15 cellular contexts compared by ENCODE assay signal in the genomic region with DNA sequence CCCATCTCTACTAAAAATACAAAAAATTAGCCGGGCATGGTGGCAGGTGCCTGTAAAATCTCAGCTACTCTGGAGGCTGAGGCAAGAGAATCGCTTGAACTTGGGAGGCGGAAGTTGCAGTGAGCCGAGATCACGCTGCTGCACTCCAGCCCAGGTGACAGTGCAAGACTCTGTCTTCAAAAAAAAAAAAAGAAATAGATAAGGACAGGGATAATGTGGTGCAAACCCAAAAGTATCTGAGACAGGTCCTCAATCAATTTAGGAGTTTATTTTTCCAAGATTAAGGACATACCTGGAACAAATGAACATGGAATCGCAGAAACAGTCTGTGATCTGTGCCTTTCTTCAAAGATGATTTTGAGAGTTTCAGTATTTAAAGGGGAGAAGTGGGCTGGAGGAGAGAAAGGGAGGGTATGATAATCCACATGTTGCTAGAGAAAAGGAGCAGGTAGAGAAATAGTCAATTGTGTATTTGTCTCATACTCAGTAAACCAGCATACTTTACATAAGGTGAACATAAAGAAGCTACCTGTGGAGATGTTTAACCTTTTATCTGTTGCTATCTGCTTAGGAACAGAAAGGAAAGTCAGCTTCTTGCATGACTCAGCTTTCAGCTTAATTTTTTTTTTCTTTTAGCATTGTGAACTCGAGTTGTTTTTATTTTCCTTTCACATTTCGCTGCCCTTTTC. TPM values are rescaled to one million over a fixed set of nuclear protein-coding genes. Genes with fewer than 3 reads are reported as not detected.
A peak's percentile ranks its signal among the peaks of the same experiment; 100 is the strongest.
DNase-seq lines count a peak whose midpoint lies in the region; ATAC-seq lines count a peak whose summit lies in the region.
"Had no signal": no experiment of that assay in that cellular context is flagged by ENCODE, and none has a peak within 500 bp of the region (broad histone marks: within the 10 kb centered on the region; RNA-seq: fewer than 3 reads in every experiment).

No MANE protein-coding gene starts in this region.

- no peak overlapping the region for H3K9ac ChIP-seq in subcutaneous abdominal adipose tissue (ENCODE audit: low read length in 5 of 5)

- no peaks in the 10 kb centered on the region for H3K9me3 Mint-ChIP-seq in dendritic cell treated with granulocyte-macrophage colony-stimulating factor and Interleukin-4, amounts not matched to agents 40 ng/mL and 50 ng/mL, for 4 days

- ATAC-seq in HG03432 (IDR thresholded peaks at IDR 0.05; ENCODE audit: unreplicated experiment) = no peak
- no peak for ATAC-seq in aorta (ENCODE audit: low FRiP score)
- ATAC-seq: lower lobe of right lung had no signal

- peak overlapping the region; percentile 82 for H3K27ac ChIP-seq in subcutaneous abdominal adipose tissue (ENCODE audit: low read depth, low read length)
- no peak overlapping the region for H3K27ac ChIP-seq in aorta (ENCODE audit: low read depth in 1 of 2, low read length in 2 of 2)
- H3K27ac ChIP-seq: ovary, RWPE1 had no signal

- H3K4me1 ChIP-seq in subcutaneous abdominal adipose tissue (ENCODE audit: control insufficient read depth in 5 of 5, insufficient read depth in 5 of 5, low read length in 5 of 5) = peaks cover 1 to 28% (median 11%) of the 10 kb centered on the region in 5 donors
- no peaks in the 10 kb centered on the region for H3K4me1 ChIP-seq in aorta (ENCODE audit: control insufficient read depth in 1 of 2, insufficient read depth in 2 of 2, low read length in 2 of 2)

- H3K36me3 Mint-ChIP-seq in dendritic cell treated with granulocyte-macrophage colony-stimulating factor and Interleukin-4, amounts not matched to agents 40 ng/mL and 50 ng/mL, for 4 days (ENCODE audit: low read depth) = peaks cover 2% of the 10 kb centered on the region

- peak overlapping the region; percentile 85 for H3K27ac Mint-ChIP-seq in dendritic cell treated with granulocyte-macrophage colony-stimulating factor and Interleukin-4, amounts not matched to agents 40 ng/mL and 50 ng/mL, for 4 days

- WGBS in aorta, 2 donors = 80 to 81% methylated on average over 8 of the region's 8 CpGs

- no peak overlapping the region for H3K4me3 ChIP-seq in subcutaneous abdominal adipose tissue (ENCODE audit: low read depth in 1 of 5, low read length in 5 of 5)
- H3K4me3 ChIP-seq in aorta (ENCODE audit: low read length in 2 of 2) = no peak overlapping the region
- H3K4me3 ChIP-seq: ovary had no signal

- peaks cover 40% of the 10 kb centered on the region for H3K4me1 Mint-ChIP-seq in dendritic cell treated with granulocyte-macrophage colony-stimulating factor and Interleukin-4, amounts not matched to agents 40 ng/mL and 50 ng/mL, for 4 days (ENCODE audit: low read depth)

- H3K27me3 Mint-ChIP-seq in dendritic cell treated with granulocyte-macrophage colony-stimulating factor and Interleukin-4, amounts not matched to agents 40 ng/mL and 50 ng/mL, for 4 days = no peaks in the 10 kb centered on the region

- H3K9me3 ChIP-seq in subcutaneous abdominal adipose tissue (ENCODE audit: control insufficient read depth in 5 of 5, low read length in 5 of 5) (no peaks in the 10 kb centered on the region), aorta (ENCODE audit: control insufficient read depth, low read length) (no peaks in the 10 kb centered on the region)
- H3K9me3 ChIP-seq: esophagus squamous epithelium, lower lobe of right lung, ovary had no signal

- H3K27me3 ChIP-seq in subcutaneous abdominal adipose tissue (ENCODE audit: control insufficient read depth in 5 of 5, insufficient read depth in 4 of 5, low read length in 5 of 5) = no peaks in the 10 kb centered on the region
- H3K27me3 ChIP-seq in aorta (ENCODE audit: control insufficient read depth in 1 of 2, insufficient read depth in 2 of 2, low read length in 1 of 2) = no peaks in the 10 kb centered on the region
- H3K27me3 ChIP-seq: esophagus squamous epithelium, ovary had no signal

- DNase-seq in activated naive CD4-positive, alpha-beta T cell treated with Interleukin-2 at 50 U/mL for 16 hours = peak; percentile 8
- no peak for DNase-seq in activated naive CD4-positive, alpha-beta T cell treated with anti-CD3 and anti-CD28 coated beads, Interleukin-2, amount 50 U/mL, for 16 hours
- DNase-seq in RPMI8226 (peak; percentile 28), DMS79 (lab: John Stamatoyannopoulos, UW) (no peak), aorta (no peak)
- DNase-seq: AML-193; esophagus squamous epithelium; lower lobe of right lung; NCI-H345; ovary; stimulated activated CD8-positive, alpha-beta memory T cell treated with anti-CD3 and anti-CD28 coated beads, Interleukin-4, amount 100 ng/mL, for 48 hours had no signal

- no peak overlapping the region for H3K4me3 Mint-ChIP-seq in dendritic cell treated with granulocyte-macrophage colony-stimulating factor and Interleukin-4, amounts not matched to agents 40 ng/mL and 50 ng/mL, for 4 days

- intact Hi-C loops in dendritic cell treated with granulocyte-macrophage colony-stimulating factor and Interleukin-4, amounts not matched to agents 40 ng/mL and 50 ng/mL, for 4 days (cut with micrococcal nuclease) = no loop called here
- intact Hi-C loops in aorta (cut with DNase I) = no loop called here

- no peaks in the 10 kb centered on the region for H3K36me3 ChIP-seq in subcutaneous abdominal adipose tissue (ENCODE audit: control insufficient read depth in 5 of 5, insufficient read depth in 5 of 5, low read length in 5 of 5)
- no peaks in the 10 kb centered on the region for H3K36me3 ChIP-seq in aorta (ENCODE audit: control insufficient read depth in 1 of 2, insufficient read depth in 2 of 2, low read length in 1 of 2)
- H3K36me3 ChIP-seq: esophagus squamous epithelium, lower lobe of right lung, ovary had no signal

RNA-seq across cellular contexts. Expression of a gene that starts 4.9 kb away (rescaled TPM):
- total RNA-seq in aorta = 10 to 100 TPM; 89.3 to 92.6 TPM
- 10 to 100 TPM; 63.0 to 88.8 TPM for polyA plus RNA-seq in aorta

Comparison
In these comparisons a context has a peak if more than half of its experiments do, and no peak if none do; other contexts are left out.
1. DNase-seq: peak in activated naive CD4-positive, alpha-beta T cell treated with Interleukin-2 at 50 U/mL for 16 hours (single experiment) and RPMI8226 (single experiment); none in activated naive CD4-positive, alpha-beta T cell treated with anti-CD3 and anti-CD28 coated beads, Interleukin-2, amount 50 U/mL, for 16 hours (single experiment), DMS79 (single experiment) and aorta (0 of 2).